1 cellular context compared by ENCODE assay signal in genomic region chr12:6965714-6966113, GRCh38.
TF ChIP-seq lines count a peak whose summit lies in the region.

No MANE protein-coding gene starts in this region.

TF ChIP-seq in A549, 52 proteins besides CTCF, POLR2A, EP300 and RAD21 (continued from another document):
- TF ChIP-seq MAZ (IDR thresholded peaks at IDR 0.05; ENCODE audit: borderline replicate concordance, low read depth, low read length) (no peak), SREBF2 (IDR thresholded peaks at IDR 0.05) (no peak)
